1 cellular context compared by ENCODE assay signal in the genomic region with DNA sequence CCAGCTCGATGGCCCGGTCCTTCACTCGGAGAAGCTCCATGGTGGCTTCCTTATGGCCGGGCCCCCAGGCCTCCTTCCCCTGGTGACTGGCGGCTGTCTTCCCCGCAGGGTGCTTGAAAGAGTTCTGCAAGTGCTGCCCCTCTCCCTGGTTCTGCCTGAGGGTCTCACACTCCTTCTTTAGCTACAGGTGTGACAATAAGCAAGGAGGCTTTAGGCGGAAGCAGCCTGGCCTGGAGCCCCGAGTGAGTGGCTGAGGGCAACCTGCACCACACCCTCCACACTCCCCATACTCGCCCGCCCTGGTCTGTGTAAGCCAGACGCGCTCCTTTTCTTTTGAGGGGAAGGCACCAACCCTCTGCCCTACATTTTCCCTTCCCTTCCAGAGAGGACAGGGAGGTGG.
TF ChIP-seq lines count a peak whose summit lies in the region.

No MANE protein-coding gene starts in this region.

TF ChIP-seq in WTC11, 78 proteins besides CTCF, POLR2A, EP300 and RAD21 (continued from another document):
- TF ChIP-seq, protein P1, sequence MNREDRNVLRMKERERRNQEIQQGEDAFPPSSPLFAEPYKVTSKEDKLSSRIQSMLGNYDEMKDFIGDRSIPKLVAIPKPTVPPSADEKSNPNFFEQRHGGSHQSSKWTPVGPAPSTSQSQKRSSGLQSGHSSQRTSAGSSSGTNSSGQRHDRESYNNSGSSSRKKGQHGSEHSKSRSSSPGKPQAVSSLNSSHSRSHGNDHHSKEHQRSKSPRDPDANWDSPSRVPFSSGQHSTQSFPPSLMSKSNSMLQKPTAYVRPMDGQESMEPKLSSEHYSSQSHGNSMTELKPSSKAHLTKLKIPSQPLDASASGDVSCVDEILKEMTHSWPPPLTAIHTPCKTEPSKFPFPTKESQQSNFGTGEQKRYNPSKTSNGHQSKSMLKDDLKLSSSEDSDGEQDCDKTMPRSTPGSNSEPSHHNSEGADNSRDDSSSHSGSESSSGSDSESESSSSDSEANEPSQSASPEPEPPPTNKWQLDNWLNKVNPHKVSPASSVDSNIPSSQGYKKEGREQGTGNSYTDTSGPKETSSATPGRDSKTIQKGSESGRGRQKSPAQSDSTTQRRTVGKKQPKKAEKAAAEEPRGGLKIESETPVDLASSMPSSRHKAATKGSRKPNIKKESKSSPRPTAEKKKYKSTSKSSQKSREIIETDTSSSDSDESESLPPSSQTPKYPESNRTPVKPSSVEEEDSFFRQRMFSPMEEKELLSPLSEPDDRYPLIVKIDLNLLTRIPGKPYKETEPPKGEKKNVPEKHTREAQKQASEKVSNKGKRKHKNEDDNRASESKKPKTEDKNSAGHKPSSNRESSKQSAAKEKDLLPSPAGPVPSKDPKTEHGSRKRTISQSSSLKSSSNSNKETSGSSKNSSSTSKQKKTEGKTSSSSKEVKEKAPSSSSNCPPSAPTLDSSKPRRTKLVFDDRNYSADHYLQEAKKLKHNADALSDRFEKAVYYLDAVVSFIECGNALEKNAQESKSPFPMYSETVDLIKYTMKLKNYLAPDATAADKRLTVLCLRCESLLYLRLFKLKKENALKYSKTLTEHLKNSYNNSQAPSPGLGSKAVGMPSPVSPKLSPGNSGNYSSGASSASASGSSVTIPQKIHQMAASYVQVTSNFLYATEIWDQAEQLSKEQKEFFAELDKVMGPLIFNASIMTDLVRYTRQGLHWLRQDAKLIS (CRISPR knock-in tag; IDR thresholded peaks at IDR 0.05; ENCODE audit: borderline replicate concordance), result no peak
